Comparison of ENCODE assay signal across 12 cellular contexts in the genomic region with DNA sequence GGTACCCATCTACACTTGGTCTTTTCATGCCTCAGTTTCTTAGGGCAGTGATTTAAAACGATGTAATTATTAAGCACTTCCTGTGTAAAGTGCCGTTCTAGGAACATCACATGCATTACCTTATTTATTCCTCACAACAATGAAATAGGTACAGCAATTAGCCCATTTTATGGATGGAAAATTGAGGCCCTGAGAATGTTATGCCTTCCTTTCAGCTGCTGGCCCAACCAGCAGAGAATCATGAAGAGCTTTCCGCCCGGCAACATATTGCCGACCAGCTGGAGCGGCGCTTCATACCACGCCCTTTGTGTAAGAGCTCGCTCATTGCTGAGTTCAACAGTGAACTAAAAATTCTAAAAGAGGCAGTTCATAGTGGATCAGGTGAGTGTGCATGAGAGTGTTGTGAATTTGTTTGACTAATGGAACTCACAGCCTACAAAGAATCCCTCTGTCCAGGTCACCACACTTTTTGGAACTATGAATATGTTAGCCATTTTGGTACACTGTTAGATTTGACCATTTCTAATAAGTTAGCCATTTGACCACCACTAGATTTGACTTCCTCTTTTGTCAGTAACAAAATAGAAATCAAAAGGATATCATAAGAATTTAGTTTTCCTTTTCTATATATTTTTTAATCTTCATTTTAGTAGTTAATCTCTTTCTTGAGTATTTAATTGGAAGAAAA. TPM values are rescaled to one million over a fixed set of nuclear protein-coding genes. Genes with fewer than 3 reads are reported as not detected.
DNase-seq lines count a peak whose midpoint lies in the region; ATAC-seq, FAIRE-seq and TF ChIP-seq lines count a peak whose summit lies in the region.
"Had no signal": no experiment of that assay in that cellular context is flagged by ENCODE, and none has a peak within 500 bp of the region (broad histone marks: within the 10 kb centered on the region; RNA-seq: fewer than 3 reads in every experiment).

No MANE protein-coding gene starts in this region.

- no peak for FAIRE-seq in GM12891 (lab: Jason Lieb, UNC)

- ATAC-seq in GM19395 (IDR thresholded peaks at IDR 0.05; ENCODE audit: unreplicated experiment): peak; percentile 88
- peak; percentile 71 for ATAC-seq in HG02763 (IDR thresholded peaks at IDR 0.05; ENCODE audit: unreplicated experiment)
- ATAC-seq in HG03460 (IDR thresholded peaks at IDR 0.05; ENCODE audit: unreplicated experiment): peak; percentile 87

- DNase-seq in GM12891 (ENCODE audit: insufficient read length, low spot score) (no peak), hypothalamus (lab: John Stamatoyannopoulos, UW) (no peak), NCI-H187 (lab: John Stamatoyannopoulos, UW) (no peak), NCI-H1417 (lab: John Stamatoyannopoulos, UW) (no peak), Kasumi-1 (lab: John Stamatoyannopoulos, UW) (no peak)
- DNase-seq: activated CD4-positive, alpha-beta T cell treated with anti-CD3 and anti-CD28 coated beads, Interleukin-2, amount 10 ng/mL, durations not matched to agents 7 days and 5 days; activated effector memory CD4-positive, alpha-beta T cell treated with Interleukin-2 at 50 U/mL for 16 hours; MG63; stimulated activated CD4-positive, alpha-beta T cell treated with anti-CD3 and anti-CD28 coated beads, Interleukin-15, amount 100 ng/mL, for 24 hours had no signal

- no peak for TF ChIP-seq POLR2A in GM12891 (IDR thresholded peaks at IDR 0.05; ENCODE audit: low read depth, low read length)

TF ChIP-seq in GM12891, 5 proteins besides CTCF, POLR2A, EP300 and RAD21:
- peak; percentile 49 for TF ChIP-seq SPI1 (IDR thresholded peaks at IDR 0.05; ENCODE audit: low read depth, low read length)
- TF ChIP-seq PAX5 (IDR thresholded peaks at IDR 0.05; ENCODE audit: insufficient read depth, low read length, severe bottlenecking): no peak

RNA-seq across cellular contexts. Expression of gene RPE, which starts 25.6 kb away (rescaled TPM):
- 15.6 TPM for polyA plus RNA-seq in GM12891 (2012; ENCODE audit: low read depth, missing spikeins)
